21 cellular contexts compared by ENCODE assay signal in genomic region chr10:3530346-3531096, GRCh38.
DNase-seq lines count a peak whose midpoint lies in the region; ATAC-seq, FAIRE-seq and TF ChIP-seq lines count a peak whose summit lies in the region.
"Had no signal": no experiment of that assay in that cellular context is flagged by ENCODE, and none has a peak within 500 bp of the region (broad histone marks: within the 10 kb centered on the region; RNA-seq: fewer than 3 reads in every experiment).

No MANE protein-coding gene starts in this region.

- FAIRE-seq in small intestine (lab: Jason Lieb, UNC): peak; percentile 93
- FAIRE-seq: endothelial cell of umbilical vein, GM12892 had no signal

- TF ChIP-seq CTCF in foreskin keratinocyte (conservative IDR thresholded peaks at IDR 0.05) (no peak), heart right ventricle (IDR thresholded peaks at IDR 0.05) (no peak)

- H3K36me3 ChIP-seq in small intestine (ENCODE audit: control insufficient read depth in 2 of 2, insufficient read depth in 2 of 2, low read length in 2 of 2) (no peaks in the 10 kb centered on the region), heart right ventricle (no peaks in the 10 kb centered on the region)
- H3K36me3 ChIP-seq: suprapubic skin, upper lobe of right lung had no signal

- intact Hi-C loops in heart right ventricle (cut with DNase I): no loop called here

- H3K4me1 ChIP-seq in foreskin keratinocyte (peaks cover 24% of the 10 kb centered on the region), small intestine (ENCODE audit: control insufficient read depth in 2 of 2, insufficient read depth in 1 of 2, low read depth in 1 of 2, low read length in 1 of 2) (peaks cover under 1 to 2% of the 10 kb centered on the region in 2 donors), heart right ventricle (peaks cover 0 to 41% (median 32%) of the 10 kb centered on the region in 9 donors)
- H3K4me1 ChIP-seq: upper lobe of right lung had no signal

- peak; percentile 6; the same call in 2 of the 3 replicates for ATAC-seq in SK-N-SH treated with all-trans-retinoic acid at 6 μM for 48 hours
- ATAC-seq in foreskin keratinocyte: peak; percentile 58
- no peak for ATAC-seq in heart right ventricle
- no peak for ATAC-seq in GM21619 (IDR thresholded peaks at IDR 0.05; ENCODE audit: unreplicated experiment)
- ATAC-seq: left cardiac atrium, upper lobe of right lung had no signal

- in situ Hi-C loops in KBM-7 (cut with MboI; ENCODE audit: low pct_unique_long_range_greater_than_20kb, low sequenced_read_pairs): no loop called here

- DNase-seq in HK-2 (ENCODE audit: unreplicated experiment) (peak; percentile 52), foreskin keratinocyte (peak; percentile 57 to 73), small intestine (peak; percentile 80), KBM-7 (no peak), heart right ventricle (no peak), GF-D8 (lab: John Stamatoyannopoulos, UW) (no peak)
- DNase-seq: activated CD4-positive, alpha-beta memory T cell treated with anti-CD3 and anti-CD28 coated beads for 36 hours; activated CD4-positive, CD25-positive, alpha-beta regulatory T cell treated with anti-CD3 and anti-CD28 coated beads, Interleukin-2, amount 50 U/mL, for 72 hours; activated naive CD4-positive, alpha-beta T cell treated with anti-CD3 and anti-CD28 coated beads, Interleukin-2, amount 10 ng/mL, durations not matched to agents 7 days and 5 days; left cardiac atrium; NCI-H146; NCI-H2107; NCI-H82; stimulated activated naive CD4-positive, alpha-beta T cell treated with Interleukin-2 at 50 U/mL for 16 hours; upper lobe of right lung had no signal

- no peak overlapping the region for H3K4me3 ChIP-seq in small intestine (ENCODE audit: low read depth in 1 of 2, low read length in 2 of 2)
- H3K4me3 ChIP-seq in heart right ventricle: no peak overlapping the region
- H3K4me3 ChIP-seq: BLaER1, suprapubic skin, upper lobe of right lung had no signal

- H3K27me3 ChIP-seq in foreskin keratinocyte: no peaks in the 10 kb centered on the region
- H3K27me3 ChIP-seq in small intestine (ENCODE audit: control insufficient read depth in 2 of 2, insufficient read depth in 2 of 2, low read length in 2 of 2): no peaks in the 10 kb centered on the region
- no peaks in the 10 kb centered on the region for H3K27me3 ChIP-seq in heart right ventricle
- H3K27me3 ChIP-seq: BLaER1, suprapubic skin, upper lobe of right lung had no signal

- peak overlapping the region; percentile 63 for H3K27ac ChIP-seq in foreskin keratinocyte
- H3K27ac ChIP-seq in small intestine (ENCODE audit: low read depth in 1 of 2, low read length in 1 of 2): no peak overlapping the region
- H3K27ac ChIP-seq in heart right ventricle: no peak overlapping the region
- H3K27ac ChIP-seq: BLaER1, suprapubic skin, upper lobe of right lung had no signal

- 77 to 89% (median 81%) methylated on average over 20 of the region's 20 CpGs for WGBS in small intestine, 3 donors
- 89 to 95% methylated on average over 20 of the region's 20 CpGs for WGBS in heart right ventricle, 2 donors

- no peaks in the 10 kb centered on the region for H3K9me3 ChIP-seq in small intestine (ENCODE audit: control insufficient read depth, low read depth)
- H3K9me3 ChIP-seq in heart right ventricle: peaks cover 0 to 8% (median 0%) of the 10 kb centered on the region in 11 donors
- H3K9me3 ChIP-seq: suprapubic skin, upper lobe of right lung had no signal

TF ChIP-seq in SK-N-SH treated with all-trans-retinoic acid at 6 μM for 48 hours, 23 proteins besides CTCF, POLR2A, EP300 and RAD21 (continues in another document):
- TF ChIP-seq CREB5 (CRISPR knock-in tag; IDR thresholded peaks at IDR 0.05; ENCODE audit: low read depth): no peak
- TF ChIP-seq ARNTL (CRISPR knock-in tag; IDR thresholded peaks at IDR 0.05; ENCODE audit: borderline replicate concordance, low read depth): no peak
- TF ChIP-seq ZFP3 (CRISPR knock-in tag; IDR thresholded peaks at IDR 0.05): no peak
- no peak for TF ChIP-seq CSDC2 (CRISPR knock-in tag; IDR thresholded peaks at IDR 0.05)
- no peak for TF ChIP-seq CSRNP3 (CRISPR knock-in tag; IDR thresholded peaks at IDR 0.05)
- no peak for TF ChIP-seq ZC3H10 (CRISPR knock-in tag; IDR thresholded peaks at IDR 0.05)
- no peak for TF ChIP-seq ESRRG (CRISPR knock-in tag; IDR thresholded peaks at IDR 0.05)
- no peak for TF ChIP-seq PATZ1 (CRISPR knock-in tag; IDR thresholded peaks at IDR 0.05; ENCODE audit: borderline replicate concordance)
- no peak for TF ChIP-seq POU6F1 (CRISPR knock-in tag; IDR thresholded peaks at IDR 0.05; ENCODE audit: borderline replicate concordance, low read depth)
- TF ChIP-seq TOX (CRISPR knock-in tag; IDR thresholded peaks at IDR 0.05; ENCODE audit: borderline replicate concordance): no peak
- no peak for TF ChIP-seq BACH2 (CRISPR knock-in tag; IDR thresholded peaks at IDR 0.05; ENCODE audit: borderline replicate concordance)
- TF ChIP-seq SNAI2 (CRISPR knock-in tag; IDR thresholded peaks at IDR 0.05): no peak
- TF ChIP-seq PPARA (CRISPR knock-in tag; IDR thresholded peaks at IDR 0.05; ENCODE audit: borderline replicate concordance): no peak
- TF ChIP-seq RARB (CRISPR knock-in tag; IDR thresholded peaks at IDR 0.05): no peak
- TF ChIP-seq TCF4 (CRISPR knock-in tag; IDR thresholded peaks at IDR 0.05; ENCODE audit: borderline replicate concordance): no peak
- no peak for TF ChIP-seq ZNF70 (CRISPR knock-in tag; IDR thresholded peaks at IDR 0.05)
- no peak for TF ChIP-seq ZNF8 (CRISPR knock-in tag; IDR thresholded peaks at IDR 0.05)

Comparison
In these comparisons a context has a peak if more than half of its experiments do, and no peak if none do; other contexts are left out.
1. DNase-seq: peak in HK-2 (single experiment), foreskin keratinocyte (2 of 2) and small intestine (single experiment); none in KBM-7 (single experiment), heart right ventricle (0 of 2) and GF-D8 (single experiment).
2. ATAC-seq: peak in SK-N-SH treated with all-trans-retinoic acid at 6 μM for 48 hours (single experiment) and foreskin keratinocyte (single experiment); none in heart right ventricle (0 of 8) and GM21619 (single experiment).